ENCODE assay signal across 2 cellular contexts in genomic region chr6:31631681-31632278, GRCh38.
TF ChIP-seq lines count a peak whose summit lies in the region.

No MANE protein-coding gene starts in this region.

TF ChIP-seq in GM12891, 5 proteins besides CTCF, POLR2A, EP300 and RAD21:
- TF ChIP-seq SPI1 (IDR thresholded peaks at IDR 0.05; ENCODE audit: low read depth, low read length) (no peak), TAF1 (IDR thresholded peaks at IDR 0.05; ENCODE audit: low read depth, low read length) (no peak), POLR2AphosphoS5 (IDR thresholded peaks at IDR 0.05; ENCODE audit: low read depth, low read length) (0 out of 2 replicates have a peak, but pooled peaks have one; percentile 17), POU2F2 (IDR thresholded peaks at IDR 0.05; ENCODE audit: low read depth, low read length) (no peak), PAX5 (IDR thresholded peaks at IDR 0.05; ENCODE audit: insufficient read depth, low read length, severe bottlenecking) (no peak)
TF ChIP-seq in GM12891: peak in this region for 1.

TF ChIP-seq in GM12878, 131 proteins besides CTCF, POLR2A, EP300 and RAD21:
- TF ChIP-seq ATF3 (IDR thresholded peaks at IDR 0.05; ENCODE audit: borderline replicate concordance, extremely low read depth, low read depth, low read length) = no peak
- TF ChIP-seq RBBP5 (conservative IDR thresholded peaks at IDR 0.05) = no peak
- TF ChIP-seq POLR2AphosphoS2 (IDR thresholded peaks at IDR 0.05; ENCODE audit: low read depth, low read length) = 0 out of 2 replicates have a peak, but pooled peaks have one; percentile 25
- TF ChIP-seq FOXM1 (IDR thresholded peaks at IDR 0.05; ENCODE audit: low read depth, low read length) = no peak
- no peak for TF ChIP-seq ETV6 (conservative IDR thresholded peaks at IDR 0.05 in 1 of 2, IDR thresholded peaks at IDR 0.05 in 1 of 2; ENCODE audit: borderline replicate concordance in 1 of 2, low read depth in 1 of 2)
- no peak for TF ChIP-seq SP1 (IDR thresholded peaks at IDR 0.05; ENCODE audit: low read depth, low read length)
- no peak for TF ChIP-seq PAX5 (IDR thresholded peaks at IDR 0.05; ENCODE audit: borderline replicate concordance, low read depth, low read length)
